In the genomic region with DNA sequence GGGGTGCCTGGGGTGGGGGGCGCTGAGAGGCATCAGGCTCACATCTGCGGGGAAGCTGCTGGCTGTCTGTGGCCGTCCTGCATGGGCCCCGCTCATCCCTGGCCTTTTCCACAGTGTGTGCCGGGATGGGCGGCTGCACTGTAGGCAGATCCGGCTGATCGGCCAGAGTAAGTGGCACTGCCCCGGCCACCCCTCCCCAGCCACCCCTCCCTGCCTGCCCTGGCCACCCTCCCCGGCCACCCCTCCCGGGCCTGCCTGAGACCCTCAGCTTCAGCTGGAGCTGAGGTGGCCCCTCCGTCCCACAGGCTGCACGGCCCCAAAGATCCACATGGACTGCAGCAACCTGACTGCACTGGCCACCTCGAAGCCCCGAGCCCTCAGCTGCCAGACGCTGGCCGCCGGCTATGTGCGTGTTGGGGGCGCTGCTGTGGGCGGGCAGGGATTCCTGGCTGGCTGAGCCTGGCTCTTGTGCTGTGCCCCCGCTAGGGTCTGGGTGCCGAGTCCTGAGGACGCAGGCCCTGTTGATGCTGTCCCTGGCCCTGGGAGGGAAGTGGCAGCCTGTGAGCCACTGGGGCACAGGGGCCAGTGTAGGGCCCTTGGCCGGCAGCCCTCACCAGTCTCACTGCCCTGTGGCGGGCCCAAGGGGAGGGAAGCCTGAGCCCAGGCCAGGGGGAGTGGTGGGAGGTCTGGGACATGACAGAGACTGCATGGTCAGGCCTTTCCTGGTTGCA, we compare ENCODE assay signal across 17 cellular contexts. TPM values are rescaled to one million over a fixed set of nuclear protein-coding genes. Genes with fewer than 3 reads are reported as not detected.
DNase-seq lines count a peak whose midpoint lies in the region; ATAC-seq and TF ChIP-seq lines count a peak whose summit lies in the region.
"Had no signal": no experiment of that assay in that cellular context is flagged by ENCODE, and none has a peak within 500 bp of the region (broad histone marks: within the 10 kb centered on the region; RNA-seq: fewer than 3 reads in every experiment).

No MANE protein-coding gene starts in this region.

- TF ChIP-seq CTCF in CD14-positive monocyte (IDR thresholded peaks at IDR 0.05): no peak
- TF ChIP-seq CTCF in left lung (IDR thresholded peaks at IDR 0.05): no peak

- DNase-seq in CD14-positive monocyte (ENCODE audit: low spot score) (peak; percentile 44), T-helper 17 cell (peak in 2 of 3 donors; percentile 2 to 6), left lung (peak; percentile 30 to 79), posterior vena cava (ENCODE audit: low spot score) (peak; percentile 76), KG1 (lab: John Stamatoyannopoulos, UW) (no peak), NCI-H1436 treated with DMSO at 0.1 percent for 48 hours (lab: John Stamatoyannopoulos, UW) (no peak)
- no peak for DNase-seq in stimulated activated effector memory CD8-positive, alpha-beta T cell treated with anti-CD3 and anti-CD28 coated beads, Interleukin-12 subunit alpha, Interleukin-12 subunit beta, amount 100 ng/mL, for 72 hours (ENCODE audit: low spot score in 2 of 2)
- DNase-seq: DMS 273 treated with DMSO at 0.1 percent for 48 hours, H7, Kasumi-1, NCI-H1930, NCI-H2171, NCI-H446 treated with DMSO at 0.1 percent for 48 hours, NCI-H774, PC-9 had no signal

- ATAC-seq in T-helper 17 cell (no peak), left lung (no peak)
- no peak for ATAC-seq in stimulated activated effector memory CD8-positive, alpha-beta T cell treated with anti-CD3 and anti-CD28 coated beads, Interleukin-12 subunit alpha, Interleukin-12 subunit beta, amount 100 ng/mL, for 72 hours

- H3K9me3 Mint-ChIP-seq in CD14-positive monocyte: peaks cover 0 to 11% (median 1%) of the 10 kb centered on the region in 7 donors
- no peaks in the 10 kb centered on the region for H3K9me3 Mint-ChIP-seq in stimulated activated effector memory CD8-positive, alpha-beta T cell treated with anti-CD3 and anti-CD28 coated beads, Interleukin-12 subunit alpha, Interleukin-12 subunit beta, amount 100 ng/mL, for 72 hours
- H3K9me3 Mint-ChIP-seq: CD8-positive, alpha-beta memory T cell had no signal

- no peak overlapping the region for H3K4me3 Mint-ChIP-seq in CD14-positive monocyte
- H3K4me3 Mint-ChIP-seq in T-helper 17 cell: no peak overlapping the region
- H3K4me3 Mint-ChIP-seq in stimulated activated effector memory CD8-positive, alpha-beta T cell treated with anti-CD3 and anti-CD28 coated beads, Interleukin-12 subunit alpha, Interleukin-12 subunit beta, amount 100 ng/mL, for 72 hours: no peak overlapping the region
- H3K4me3 Mint-ChIP-seq: CD8-positive, alpha-beta memory T cell had no signal

- H3K27me3 Mint-ChIP-seq in CD14-positive monocyte (ENCODE audit: low read depth in 3 of 3): peaks cover 0 to 2% (median 1%) of the 10 kb centered on the region in 3 donors
- H3K27me3 Mint-ChIP-seq in T-helper 17 cell: peaks cover 4% of the 10 kb centered on the region
- H3K27me3 Mint-ChIP-seq: CD8-positive, alpha-beta memory T cell had no signal

- H3K4me1 Mint-ChIP-seq in CD14-positive monocyte (no peaks in the 10 kb centered on the region), T-helper 17 cell (no peaks in the 10 kb centered on the region)
- no peaks in the 10 kb centered on the region for H3K4me1 Mint-ChIP-seq in stimulated activated effector memory CD8-positive, alpha-beta T cell treated with anti-CD3 and anti-CD28 coated beads, Interleukin-12 subunit alpha, Interleukin-12 subunit beta, amount 100 ng/mL, for 72 hours
- H3K4me1 Mint-ChIP-seq: CD8-positive, alpha-beta memory T cell had no signal

- H3K36me3 ChIP-seq in left lung: no peaks in the 10 kb centered on the region

- H3K4me3 ChIP-seq in left lung: no peak overlapping the region
- H3K4me3 ChIP-seq: PC-9 had no signal

- no peak overlapping the region for H3K27ac Mint-ChIP-seq in CD14-positive monocyte
- no peak overlapping the region for H3K27ac Mint-ChIP-seq in T-helper 17 cell
- H3K27ac Mint-ChIP-seq in stimulated activated effector memory CD8-positive, alpha-beta T cell treated with anti-CD3 and anti-CD28 coated beads, Interleukin-12 subunit alpha, Interleukin-12 subunit beta, amount 100 ng/mL, for 72 hours: no peak overlapping the region
- H3K27ac Mint-ChIP-seq: CD8-positive, alpha-beta memory T cell had no signal

- no peak overlapping the region for H3K27ac ChIP-seq in left lung
- H3K27ac ChIP-seq: PC-9 had no signal

- intact Hi-C loops in CD14-positive monocyte (cut with micrococcal nuclease) (no loop called here), left lung (cut with DNase I) (no loop called here), posterior vena cava (cut with DNase I) (no loop called here)

- H3K4me1 ChIP-seq in left lung: no peaks in the 10 kb centered on the region

- H3K9me3 ChIP-seq in T-helper 17 cell (ENCODE audit: control insufficient read depth, low read length, poor library complexity, severe bottlenecking): no peaks in the 10 kb centered on the region
- H3K9me3 ChIP-seq in left lung: no peaks in the 10 kb centered on the region

- H3K36me3 Mint-ChIP-seq in CD14-positive monocyte: no peaks in the 10 kb centered on the region
- no peaks in the 10 kb centered on the region for H3K36me3 Mint-ChIP-seq in T-helper 17 cell (ENCODE audit: low read depth)
- no peaks in the 10 kb centered on the region for H3K36me3 Mint-ChIP-seq in stimulated activated effector memory CD8-positive, alpha-beta T cell treated with anti-CD3 and anti-CD28 coated beads, Interleukin-12 subunit alpha, Interleukin-12 subunit beta, amount 100 ng/mL, for 72 hours
- H3K36me3 Mint-ChIP-seq: CD8-positive, alpha-beta memory T cell had no signal

- peaks cover 0 to 47% of the 10 kb centered on the region in 2 donors for H3K27me3 ChIP-seq in left lung

RNA-seq across cellular contexts. Expression of a gene that starts 10.9 kb away (rescaled TPM):
- polyA plus RNA-seq in CD14-positive monocyte: not detected
- total RNA-seq in T-helper 17 cell (not detected), left lung (not detected), posterior vena cava (under 1 TPM in 1 of 2 donors, not detected in 1; 0.05 TPM)
- total RNA-seq: CD8-positive, alpha-beta memory T cell; H7 had no signal
- polyA plus RNA-seq: BJ; CD8-positive, alpha-beta memory T cell had no signal

RNA-seq across cellular contexts. Expression of a gene that starts 49.1 kb away (rescaled TPM):
- polyA plus RNA-seq in CD14-positive monocyte: not detected
- total RNA-seq in T-helper 17 cell (not detected), left lung (not detected), posterior vena cava (not detected)
- total RNA-seq: CD8-positive, alpha-beta memory T cell; H7 had no signal
- polyA plus RNA-seq: BJ; CD8-positive, alpha-beta memory T cell had no signal

Comparison
In these comparisons a context has a peak if more than half of its experiments do, and no peak if none do; other contexts are left out.
1. DNase-seq: peak in CD14-positive monocyte (single experiment), T-helper 17 cell (2 of 3), left lung (2 of 2) and posterior vena cava (single experiment); none in stimulated activated effector memory CD8-positive, alpha-beta T cell treated with anti-CD3 and anti-CD28 coated beads, Interleukin-12 subunit alpha, Interleukin-12 subunit beta, amount 100 ng/mL, for 72 hours (0 of 2), KG1 (single experiment) and NCI-H1436 treated with DMSO at 0.1 percent for 48 hours (single experiment).